ENCODE assay signal across 10 cellular contexts in genomic region chr15:52288051-52288942, GRCh38. TPM values are rescaled to one million over a fixed set of nuclear protein-coding genes. Genes with fewer than 3 reads are reported as not detected.
DNase-seq lines count a peak whose midpoint lies in the region; ATAC-seq and TF ChIP-seq lines count a peak whose summit lies in the region.
"Had no signal": no experiment of that assay in that cellular context is flagged by ENCODE, and none has a peak within 500 bp of the region (broad histone marks: within the 10 kb centered on the region; RNA-seq: fewer than 3 reads in every experiment).

No MANE protein-coding gene starts in this region.

- H3K9ac ChIP-seq in HUES48 (ENCODE audit: low read depth, low read length), result no peak overlapping the region

- no peak for TF ChIP-seq EP300 in stomach (IDR thresholded peaks at IDR 0.05)

- H3K27ac ChIP-seq in HUES48 (ENCODE audit: low read depth, low read length) (peak overlapping the region; percentile 56), stomach (peak overlapping the region; percentile 74 to 93 (median 86))
- H3K27ac ChIP-seq: HL-60 had no signal

- TF ChIP-seq POLR2A in stomach (IDR thresholded peaks at IDR 0.05), result no peak

- ATAC-seq in GM19397 (IDR thresholded peaks at IDR 0.05; ENCODE audit: unreplicated experiment), result no peak
- no peak for ATAC-seq in GM18519 (IDR thresholded peaks at IDR 0.05; ENCODE audit: low FRiP score, unreplicated experiment)
- ATAC-seq in GM18858 (IDR thresholded peaks at IDR 0.05; ENCODE audit: unreplicated experiment), result no peak

- peaks cover 9% of the 10 kb centered on the region for H3K36me3 ChIP-seq in HUES48 (ENCODE audit: control insufficient read depth, insufficient read depth, low read length)
- no peaks in the 10 kb centered on the region for H3K36me3 ChIP-seq in stomach

- H3K27me3 ChIP-seq in HUES48 (ENCODE audit: control insufficient read depth, insufficient read depth, low read length) (no peaks in the 10 kb centered on the region), stomach (peaks cover 0 to 9% (median 0%) of the 10 kb centered on the region in 3 donors)

- peaks cover 9% of the 10 kb centered on the region for H3K4me1 ChIP-seq in HUES48 (ENCODE audit: control insufficient read depth, insufficient read depth, low read length)
- peaks cover 14 to 44% (median 32%) of the 10 kb centered on the region in 4 donors for H3K4me1 ChIP-seq in stomach

- intact Hi-C loops in stomach (cut with DNase I; ENCODE audit: low total_unique reads), result no loop called here

- peak; percentile 65 to 82 for DNase-seq in SHP77 (lab: John Stamatoyannopoulos, UW)
- peak; percentile 34 for DNase-seq in iPS-NIHi7 (ENCODE audit: extremely low spot score)
- peak; percentile 83 for DNase-seq in stomach
- no peak for DNase-seq in medulla oblongata (ENCODE audit: extremely low spot score)
- DNase-seq: dorsolateral prefrontal cortex had no signal

- WGBS in stomach, 5 donors, result 25 to 50% (median 36%) methylated on average over 13 of the region's 13 CpGs

- H3K4me3 ChIP-seq in HUES48 (ENCODE audit: low read depth, low read length) (no peak overlapping the region), stomach (peak overlapping the region in 1 of 4 donors; percentile 6)
- H3K4me3 ChIP-seq: dorsolateral prefrontal cortex had no signal

- H3K9me3 ChIP-seq in HUES48 (ENCODE audit: control insufficient read depth, insufficient read depth, low read length) (peaks cover 3% of the 10 kb centered on the region; the same call in 1 of the 2 replicates), stomach (no peaks in the 10 kb centered on the region)

- no peak for TF ChIP-seq CTCF in stomach (IDR thresholded peaks at IDR 0.05)

RNA-seq across cellular contexts. Expression of gene MYO5C, which starts 7.3 kb away (rescaled TPM):
- 100 to 1,000 TPM in 1 of 5 donors, 10 to 100 TPM in 4; 22.8 to 148 (median 64.3) TPM for total RNA-seq in stomach
- 1 to 10 TPM; 4.3 to 9.0 (median 5.8) TPM for polyA plus RNA-seq in stomach
